In the genomic region with DNA sequence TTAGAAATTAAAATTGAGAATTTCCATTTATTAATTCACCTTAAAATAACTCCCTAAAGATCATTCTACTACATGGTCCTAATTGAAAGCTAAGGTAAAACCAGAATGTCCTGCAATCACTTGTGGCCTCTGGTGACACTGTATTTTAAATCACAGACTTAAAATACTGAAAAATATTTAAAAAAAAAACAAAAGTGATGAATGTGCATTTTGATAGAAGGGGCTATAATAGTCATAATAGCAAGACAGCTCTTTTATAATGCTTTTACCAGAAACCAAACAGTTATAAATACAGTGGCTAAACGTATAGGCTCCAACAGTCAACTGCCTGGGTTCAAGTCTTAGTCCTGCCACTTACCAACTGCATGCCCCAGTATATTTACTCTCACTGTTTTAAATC, we compare ENCODE assay signal across 2 cellular contexts.
TF ChIP-seq lines count a peak whose summit lies in the region.

No MANE protein-coding gene starts in this region.

TF ChIP-seq in A549, 52 proteins besides CTCF, POLR2A, EP300 and RAD21:
- TF ChIP-seq, protein P1, sequence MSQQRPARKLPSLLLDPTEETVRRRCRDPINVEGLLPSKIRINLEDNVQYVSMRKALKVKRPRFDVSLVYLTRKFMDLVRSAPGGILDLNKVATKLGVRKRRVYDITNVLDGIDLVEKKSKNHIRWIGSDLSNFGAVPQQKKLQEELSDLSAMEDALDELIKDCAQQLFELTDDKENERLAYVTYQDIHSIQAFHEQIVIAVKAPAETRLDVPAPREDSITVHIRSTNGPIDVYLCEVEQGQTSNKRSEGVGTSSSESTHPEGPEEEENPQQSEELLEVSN (IDR thresholded peaks at IDR 0.05; ENCODE audit: borderline replicate concordance, low read depth), result no peak
- TF ChIP-seq PHF8 (IDR thresholded peaks at IDR 0.05; ENCODE audit: borderline replicate concordance, low read depth) (no peak), MAFK (IDR thresholded peaks at IDR 0.05; ENCODE audit: partially characterized antibody) (peak; percentile 59)

TF ChIP-seq in K562, 482 proteins besides CTCF, POLR2A, EP300 and RAD21 (continued from another document):
- TF ChIP-seq, protein P2, sequence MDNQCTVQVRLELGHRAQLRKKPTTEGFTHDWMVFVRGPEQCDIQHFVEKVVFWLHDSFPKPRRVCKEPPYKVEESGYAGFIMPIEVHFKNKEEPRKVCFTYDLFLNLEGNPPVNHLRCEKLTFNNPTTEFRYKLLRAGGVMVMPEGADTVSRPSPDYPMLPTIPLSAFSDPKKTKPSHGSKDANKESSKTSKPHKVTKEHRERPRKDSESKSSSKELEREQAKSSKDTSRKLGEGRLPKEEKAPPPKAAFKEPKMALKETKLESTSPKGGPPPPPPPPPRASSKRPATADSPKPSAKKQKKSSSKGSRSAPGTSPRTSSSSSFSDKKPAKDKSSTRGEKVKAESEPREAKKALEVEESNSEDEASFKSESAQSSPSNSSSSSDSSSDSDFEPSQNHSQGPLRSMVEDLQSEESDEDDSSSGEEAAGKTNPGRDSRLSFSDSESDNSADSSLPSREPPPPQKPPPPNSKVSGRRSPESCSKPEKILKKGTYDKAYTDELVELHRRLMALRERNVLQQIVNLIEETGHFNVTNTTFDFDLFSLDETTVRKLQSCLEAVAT (IDR thresholded peaks at IDR 0.05), result no peak
- TF ChIP-seq NFATC3 (IDR thresholded peaks at IDR 0.05), result no peak
- no peak for TF ChIP-seq ZSCAN32 (CRISPR knock-in tag; IDR thresholded peaks at IDR 0.05)
- TF ChIP-seq MYBL2 (IDR thresholded peaks at IDR 0.05; ENCODE audit: low read depth), result no peak
- TF ChIP-seq MYBL2 (CRISPR knock-in tag; IDR thresholded peaks at IDR 0.05; ENCODE audit: borderline replicate concordance), result no peak
- TF ChIP-seq NCOA2 (IDR thresholded peaks at IDR 0.05; ENCODE audit: partially characterized antibody in 2 of 2), result no peak
- no peak for TF ChIP-seq ZNF124 (CRISPR knock-in tag; IDR thresholded peaks at IDR 0.05)
- TF ChIP-seq SMARCA5 (IDR thresholded peaks at IDR 0.05), result no peak
- TF ChIP-seq ZNF316 (IDR thresholded peaks at IDR 0.05), result peak; percentile 71
- TF ChIP-seq C11orf30 (IDR thresholded peaks at IDR 0.05; ENCODE audit: low read depth), result peak; percentile 47; the same call in 1 of the 2 replicates
- TF ChIP-seq, protein P3, sequence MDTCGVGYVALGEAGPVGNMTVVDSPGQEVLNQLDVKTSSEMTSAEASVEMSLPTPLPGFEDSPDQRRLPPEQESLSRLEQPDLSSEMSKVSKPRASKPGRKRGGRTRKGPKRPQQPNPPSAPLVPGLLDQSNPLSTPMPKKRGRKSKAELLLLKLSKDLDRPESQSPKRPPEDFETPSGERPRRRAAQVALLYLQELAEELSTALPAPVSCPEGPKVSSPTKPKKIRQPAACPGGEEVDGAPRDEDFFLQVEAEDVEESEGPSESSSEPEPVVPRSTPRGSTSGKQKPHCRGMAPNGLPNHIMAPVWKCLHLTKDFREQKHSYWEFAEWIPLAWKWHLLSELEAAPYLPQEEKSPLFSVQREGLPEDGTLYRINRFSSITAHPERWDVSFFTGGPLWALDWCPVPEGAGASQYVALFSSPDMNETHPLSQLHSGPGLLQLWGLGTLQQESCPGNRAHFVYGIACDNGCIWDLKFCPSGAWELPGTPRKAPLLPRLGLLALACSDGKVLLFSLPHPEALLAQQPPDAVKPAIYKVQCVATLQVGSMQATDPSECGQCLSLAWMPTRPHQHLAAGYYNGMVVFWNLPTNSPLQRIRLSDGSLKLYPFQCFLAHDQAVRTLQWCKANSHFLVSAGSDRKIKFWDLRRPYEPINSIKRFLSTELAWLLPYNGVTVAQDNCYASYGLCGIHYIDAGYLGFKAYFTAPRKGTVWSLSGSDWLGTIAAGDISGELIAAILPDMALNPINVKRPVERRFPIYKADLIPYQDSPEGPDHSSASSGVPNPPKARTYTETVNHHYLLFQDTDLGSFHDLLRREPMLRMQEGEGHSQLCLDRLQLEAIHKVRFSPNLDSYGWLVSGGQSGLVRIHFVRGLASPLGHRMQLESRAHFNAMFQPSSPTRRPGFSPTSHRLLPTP (IDR thresholded peaks at IDR 0.05; ENCODE audit: borderline replicate concordance, extremely low read depth, insufficient read length), result no peak
- TF ChIP-seq, protein P4, sequence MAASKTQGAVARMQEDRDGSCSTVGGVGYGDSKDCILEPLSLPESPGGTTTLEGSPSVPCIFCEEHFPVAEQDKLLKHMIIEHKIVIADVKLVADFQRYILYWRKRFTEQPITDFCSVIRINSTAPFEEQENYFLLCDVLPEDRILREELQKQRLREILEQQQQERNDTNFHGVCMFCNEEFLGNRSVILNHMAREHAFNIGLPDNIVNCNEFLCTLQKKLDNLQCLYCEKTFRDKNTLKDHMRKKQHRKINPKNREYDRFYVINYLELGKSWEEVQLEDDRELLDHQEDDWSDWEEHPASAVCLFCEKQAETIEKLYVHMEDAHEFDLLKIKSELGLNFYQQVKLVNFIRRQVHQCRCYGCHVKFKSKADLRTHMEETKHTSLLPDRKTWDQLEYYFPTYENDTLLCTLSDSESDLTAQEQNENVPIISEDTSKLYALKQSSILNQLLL (CRISPR knock-in tag; IDR thresholded peaks at IDR 0.05; ENCODE audit: borderline replicate concordance), result no peak
- 0 out of 2 replicates have a peak, but pooled peaks have one; percentile 10 for TF ChIP-seq MAFG (tag; conservative IDR thresholded peaks at IDR 0.05)
- TF ChIP-seq MAFF (IDR thresholded peaks at IDR 0.05; ENCODE audit: low read length), result peak; percentile 47; the same call in 1 of the 2 replicates
- no peak for TF ChIP-seq PHB2 (IDR thresholded peaks at IDR 0.05; ENCODE audit: low read depth)
- no peak for TF ChIP-seq LARP7 (IDR thresholded peaks at IDR 0.05)
- no peak for TF ChIP-seq KHSRP (IDR thresholded peaks at IDR 0.05)
